Comparison of ENCODE assay signal across 23 cellular contexts in the genomic region with DNA sequence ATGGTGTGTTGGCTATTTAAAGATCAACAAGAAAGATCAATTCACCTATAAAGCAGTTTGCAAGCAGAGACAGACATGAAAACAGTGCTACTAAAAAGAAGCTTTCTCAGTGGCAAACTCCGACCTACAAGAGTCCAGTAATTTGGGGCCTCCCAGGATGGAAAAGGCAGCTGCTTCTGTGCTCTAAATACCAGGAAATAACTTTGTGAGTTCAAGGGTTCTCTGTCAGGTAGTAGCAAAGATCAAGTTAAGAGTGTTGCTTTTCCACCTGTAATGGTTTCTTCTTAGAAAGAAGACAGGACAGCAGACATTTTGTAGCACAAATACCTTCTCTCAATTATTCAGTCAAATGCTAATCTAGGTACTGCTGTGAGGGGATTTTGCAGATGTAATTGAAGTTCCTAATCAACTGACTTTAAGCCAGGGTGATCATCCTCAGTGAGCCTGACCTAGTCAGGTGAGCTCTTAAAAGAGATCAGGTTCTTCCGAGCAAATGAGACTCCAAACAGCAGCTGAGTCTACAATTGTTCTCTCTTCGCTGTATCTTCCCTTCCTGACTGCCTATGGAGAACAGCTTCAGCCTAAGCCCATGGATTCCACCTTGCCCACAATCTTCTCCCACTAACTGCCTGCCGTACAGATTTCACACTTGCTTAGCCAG. TPM values are rescaled to one million over a fixed set of nuclear protein-coding genes. Genes with fewer than 3 reads are reported as not detected.
DNase-seq lines count a peak whose midpoint lies in the region; ATAC-seq and TF ChIP-seq lines count a peak whose summit lies in the region.
"Had no signal": no experiment of that assay in that cellular context is flagged by ENCODE, and none has a peak within 500 bp of the region (broad histone marks: within the 10 kb centered on the region; RNA-seq: fewer than 3 reads in every experiment).

No MANE protein-coding gene starts in this region.

- no peaks in the 10 kb centered on the region for H3K9me3 ChIP-seq in mammary epithelial cell (replicated peaks; ENCODE audit: insufficient read depth, low read length)
- H3K9me3 ChIP-seq: neutrophil, upper lobe of right lung had no signal

- no peak for ATAC-seq in stimulated activated naive CD8-positive, alpha-beta T cell treated with anti-CD3 and anti-CD28 coated beads, Interleukin-15, Interleukin-2, amounts not matched to agents 100 U/mL and 50 U/mL, for 24 hours
- no peak for ATAC-seq in activated T-helper 17 cell treated with anti-CD3 and anti-CD28 coated beads, Interleukin-2, amount 50 U/mL, for 72 hours (replicated peaks)
- peak; percentile 20 for ATAC-seq in left lobe of liver
- ATAC-seq: activated CD4-positive, CD25-positive, alpha-beta regulatory T cell treated with anti-CD3 and anti-CD28 coated beads, Interleukin-2, amount 50 U/mL, for 24 hours; heart left ventricle; upper lobe of right lung had no signal

- CTCF ChIA-PET in mammary epithelial cell (lab: Charles Lee; ENCODE audit: low non-redundant PET) = no interaction called here

- no peak for DNase-seq in stimulated activated naive CD8-positive, alpha-beta T cell treated with anti-CD3 and anti-CD28 coated beads, Interleukin-15, Interleukin-2, amounts not matched to agents 100 U/mL and 50 U/mL, for 24 hours
- DNase-seq in left lobe of liver (ENCODE audit: low spot score) (no peak), type B pancreatic cell (ENCODE audit: extremely low spot score, unreplicated experiment) (no peak), C1 segment of cervical spinal cord (lab: John Stamatoyannopoulos, UW) (no peak), NCI-H2227 (lab: John Stamatoyannopoulos, UW; ENCODE audit: unreplicated experiment) (no peak), mammary epithelial cell (no peak)
- DNase-seq: CD4-positive, CD25-positive, alpha-beta regulatory T cell; DMS153; effector CD8-positive, alpha-beta T cell; foreskin fibroblast; heart left ventricle; NCI-H1417 treated with DMSO at 0.1 percent for 48 hours; NCI-H2081 treated with DMSO at 0.1 percent for 48 hours; NCI-H510A; NK-92 treated with Interleukin-12 subunit alpha and Interleukin-12 subunit beta, amount 100 ng/mL, for 24 hours; SHP77 treated with DMSO at 0.1 percent for 48 hours; upper lobe of right lung had no signal

- H3K9me3 Mint-ChIP-seq in stimulated activated naive CD8-positive, alpha-beta T cell treated with anti-CD3 and anti-CD28 coated beads, Interleukin-15, Interleukin-2, amounts not matched to agents 100 ng/mL and 50 ng/mL, for 24 hours = no peaks in the 10 kb centered on the region
- H3K9me3 Mint-ChIP-seq in activated T-helper 17 cell treated with anti-CD3 and anti-CD28 coated beads, Interleukin-2, amount 50 U/mL, for 72 hours = no peaks in the 10 kb centered on the region
- H3K9me3 Mint-ChIP-seq in type B pancreatic cell = no peaks in the 10 kb centered on the region
- H3K9me3 Mint-ChIP-seq: CD4-positive, CD25-positive, alpha-beta regulatory T cell had no signal

- H3K27me3 ChIP-seq in mammary epithelial cell (ENCODE audit: insufficient read depth, low read length) = no peaks in the 10 kb centered on the region
- H3K27me3 ChIP-seq: heart left ventricle, neutrophil, upper lobe of right lung had no signal

- BruUV-seq in mammary epithelial cell (replicated peaks; lab: Mats Ljungman, UMichigan) = no TSS peak

- no peak overlapping the region for H3K27ac ChIP-seq in mammary epithelial cell (ENCODE audit: insufficient read depth, low read depth, low read length)
- H3K27ac ChIP-seq: heart left ventricle, KMS-11, neutrophil, upper lobe of right lung had no signal

- peaks cover 64% of the 10 kb centered on the region for H3K4me1 Mint-ChIP-seq in stimulated activated naive CD8-positive, alpha-beta T cell treated with anti-CD3 and anti-CD28 coated beads, Interleukin-15, Interleukin-2, amounts not matched to agents 100 ng/mL and 50 ng/mL, for 24 hours (ENCODE audit: low read depth)
- H3K4me1 Mint-ChIP-seq in activated T-helper 17 cell treated with anti-CD3 and anti-CD28 coated beads, Interleukin-2, amount 50 U/mL, for 72 hours = peaks cover 30% of the 10 kb centered on the region
- peaks cover 14% of the 10 kb centered on the region for H3K4me1 Mint-ChIP-seq in type B pancreatic cell (ENCODE audit: unreplicated experiment)

- no peak overlapping the region for H3K4me3 Mint-ChIP-seq in stimulated activated naive CD8-positive, alpha-beta T cell treated with anti-CD3 and anti-CD28 coated beads, Interleukin-15, Interleukin-2, amounts not matched to agents 100 ng/mL and 50 ng/mL, for 24 hours
- H3K4me3 Mint-ChIP-seq in activated T-helper 17 cell treated with anti-CD3 and anti-CD28 coated beads, Interleukin-2, amount 50 U/mL, for 72 hours = peak overlapping the region; percentile 65
- H3K4me3 Mint-ChIP-seq in type B pancreatic cell = no peak overlapping the region
- H3K4me3 Mint-ChIP-seq: brain had no signal

- no peak overlapping the region for H3K4me2 ChIP-seq in mammary epithelial cell (ENCODE audit: insufficient read depth, low read depth, low read length)
- H3K4me2 ChIP-seq: KMS-11 had no signal

- peaks cover 95% of the 10 kb centered on the region for H3K79me2 ChIP-seq in mammary epithelial cell (ENCODE audit: insufficient read depth, low read length)

- intact Hi-C loops in mammary epithelial cell (cut with micrococcal nuclease) = no loop called here

- H3K9ac ChIP-seq in mammary epithelial cell (ENCODE audit: insufficient read depth, low read length) = no peak overlapping the region
- H3K9ac ChIP-seq: KMS-11 had no signal

- no peaks in the 10 kb centered on the region for H3K36me3 ChIP-seq in mammary epithelial cell (ENCODE audit: insufficient read depth, low read length)
- H3K36me3 ChIP-seq: neutrophil, upper lobe of right lung had no signal

- TF ChIP-seq CTCF in type B pancreatic cell (conservative IDR thresholded peaks at IDR 0.05) (no peak), mammary epithelial cell (conservative IDR thresholded peaks at IDR 0.05 in 1 of 2, IDR thresholded peaks at IDR 0.05 in 1 of 2; ENCODE audit: extremely low read depth in 1 of 2, insufficient read depth in 1 of 2, low read depth in 1 of 2, low read length in 2 of 2) (no peak)

- no peaks in the 10 kb centered on the region for H3K4me1 ChIP-seq in mammary epithelial cell (ENCODE audit: insufficient read depth, low read length)

- peak overlapping the region; percentile 0 for H3K27ac Mint-ChIP-seq in stimulated activated naive CD8-positive, alpha-beta T cell treated with anti-CD3 and anti-CD28 coated beads, Interleukin-15, Interleukin-2, amounts not matched to agents 100 ng/mL and 50 ng/mL, for 24 hours
- H3K27ac Mint-ChIP-seq in activated T-helper 17 cell treated with anti-CD3 and anti-CD28 coated beads, Interleukin-2, amount 50 U/mL, for 72 hours = peak overlapping the region; percentile 86
- H3K27ac Mint-ChIP-seq in type B pancreatic cell = peak overlapping the region; percentile 32

- in situ Hi-C loops in mammary epithelial cell (cut with MboI; ENCODE audit: low sequenced_read_pairs in 2 of 2) = no loop called here

- H2AFZ ChIP-seq in mammary epithelial cell (ENCODE audit: low read depth, low read length) = no peak overlapping the region

- dilution Hi-C loops in mammary epithelial cell (cut with HindIII; ENCODE audit: low sequenced_read_pairs) = no loop called here

- peaks cover 7% of the 10 kb centered on the region for H4K20me1 ChIP-seq in mammary epithelial cell (ENCODE audit: insufficient read depth, low read length)

- 94% methylated on average over 4 of the region's 4 CpGs for WGBS in mammary epithelial cell (ENCODE audit: low coverage, missing lambda C conversion rate)

- H3K4me3 ChIP-seq in mammary epithelial cell (replicated peaks in 1 of 3; ENCODE audit: insufficient read depth in 1 of 3, low read depth in 2 of 3, low read length in 3 of 3) = no peak overlapping the region
- H3K4me3 ChIP-seq: heart left ventricle, upper lobe of right lung had no signal

- H3K27me3 Mint-ChIP-seq in stimulated activated naive CD8-positive, alpha-beta T cell treated with anti-CD3 and anti-CD28 coated beads, Interleukin-15, Interleukin-2, amounts not matched to agents 100 ng/mL and 50 ng/mL, for 24 hours = no peaks in the 10 kb centered on the region
- H3K27me3 Mint-ChIP-seq in activated T-helper 17 cell treated with anti-CD3 and anti-CD28 coated beads, Interleukin-2, amount 50 U/mL, for 72 hours = no peaks in the 10 kb centered on the region
- no peaks in the 10 kb centered on the region for H3K27me3 Mint-ChIP-seq in type B pancreatic cell
- H3K27me3 Mint-ChIP-seq: brain; CD4-positive, CD25-positive, alpha-beta regulatory T cell had no signal

- H3K36me3 Mint-ChIP-seq in stimulated activated naive CD8-positive, alpha-beta T cell treated with anti-CD3 and anti-CD28 coated beads, Interleukin-15, Interleukin-2, amounts not matched to agents 100 ng/mL and 50 ng/mL, for 24 hours (ENCODE audit: low read depth) = peaks cover 49% of the 10 kb centered on the region
- H3K36me3 Mint-ChIP-seq in activated T-helper 17 cell treated with anti-CD3 and anti-CD28 coated beads, Interleukin-2, amount 50 U/mL, for 72 hours (ENCODE audit: low read depth) = peaks cover 71% of the 10 kb centered on the region
- H3K36me3 Mint-ChIP-seq in type B pancreatic cell = peaks cover 29% of the 10 kb centered on the region

RNA-seq across cellular contexts. Expression of a gene that starts 13.5 kb away (rescaled TPM):
- 10 to 100 TPM; 46.7 to 70.7 TPM for total RNA-seq in activated T-helper 17 cell treated with anti-CD3 and anti-CD28 coated beads, Interleukin-2, amount 50 U/mL, for 72 hours
- total RNA-seq in left lobe of liver (23.9 TPM), type B pancreatic cell (ENCODE audit: low replicate concordance) (76.5 and 77.7 TPM in 2 replicates), mammary epithelial cell (10 to 100 TPM; 66.2 to 70.6 TPM)
- 41.9 TPM for polyA plus RNA-seq in mammary epithelial cell
- 105 TPM for polyA minus RNA-seq in mammary epithelial cell

Comparison
In these comparisons a context has a peak if more than half of its experiments do, and no peak if none do; other contexts are left out.
1. H3K27ac Mint-ChIP-seq: peak in every context shown above with its lines; median percentile 86 in activated T-helper 17 cell treated with anti-CD3 and anti-CD28 coated beads, Interleukin-2, amount 50 U/mL, for 72 hours; 32 in type B pancreatic cell; 0 in stimulated activated naive CD8-positive, alpha-beta T cell treated with anti-CD3 and anti-CD28 coated beads, Interleukin-15, Interleukin-2, amounts not matched to agents 100 ng/mL and 50 ng/mL, for 24 hours.